19 cellular contexts compared by ENCODE assay signal in the genomic region with DNA sequence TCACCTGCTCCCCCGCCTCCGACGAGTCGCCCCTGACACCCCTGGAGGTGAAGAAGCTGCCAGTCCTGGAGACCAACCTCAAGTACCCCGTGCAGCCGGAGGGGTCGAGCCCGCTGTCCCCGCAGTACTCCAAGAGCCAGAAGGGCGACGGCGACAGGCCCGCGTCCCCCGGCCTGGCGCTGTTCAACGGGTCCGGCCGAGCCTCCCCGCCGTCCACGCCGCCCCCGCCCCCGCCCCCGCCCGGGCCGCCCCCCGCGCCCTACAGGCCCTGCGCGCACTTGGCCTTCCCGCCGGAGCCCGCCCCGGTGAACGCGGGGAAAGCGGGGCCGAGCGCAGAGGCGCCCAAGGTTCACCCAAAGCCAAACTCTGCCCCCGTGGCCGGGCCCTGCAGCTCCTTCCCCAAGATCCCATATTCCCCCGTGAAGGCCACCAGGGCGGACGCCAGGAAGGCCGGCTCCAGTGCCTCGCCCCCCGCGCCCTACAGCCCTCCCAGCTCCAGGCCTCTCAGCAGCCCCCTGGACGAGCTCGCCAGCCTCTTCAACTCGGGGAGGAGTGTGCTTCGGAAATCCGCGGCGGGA.
DNase-seq lines count a peak whose midpoint lies in the region; ATAC-seq and TF ChIP-seq lines count a peak whose summit lies in the region.
"Had no signal": no experiment of that assay in that cellular context is flagged by ENCODE, and none has a peak within 500 bp of the region (broad histone marks: within the 10 kb centered on the region; RNA-seq: fewer than 3 reads in every experiment).

No MANE protein-coding gene starts in this region.

- H3K36me3 ChIP-seq in ascending aorta, result no peaks in the 10 kb centered on the region
- H3K36me3 ChIP-seq in neuronal stem cell (replicated peaks in 1 of 2; ENCODE audit: control insufficient read depth in 2 of 2, insufficient read depth in 2 of 2, low read length in 2 of 2), result no peaks in the 10 kb centered on the region
- no peaks in the 10 kb centered on the region for H3K36me3 ChIP-seq in upper lobe of left lung
- H3K36me3 ChIP-seq: BLaER1 had no signal

- DNase-seq in ascending aorta (ENCODE audit: low spot score in 2 of 2) (no peak), fibroblast of villous mesenchyme (ENCODE audit: low read depth) (no peak), neuronal stem cell (ENCODE audit: low spot score) (no peak), upper lobe of left lung (peak in 1 of 2 donors; percentile 64), anterior cingulate cortex (lab: John Stamatoyannopoulos, UW) (no peak)
- DNase-seq: activated naive CD8-positive, alpha-beta T cell treated with anti-CD3 and anti-CD28 coated beads, Interleukin-2, amount 10 ng/mL, durations not matched to agents 7 days and 5 days; activated T-cell treated with anti-CD3 and anti-CD28 coated beads, Interleukin-2, amount 50 U/mL, for 24 hours; GF-D8; head of caudate nucleus; mucosa of descending colon; NCI-H1105; NCI-H2171; PC-3; stimulated activated CD4-positive, alpha-beta T cell treated with anti-CD3 and anti-CD28 coated beads, Interleukin-12 subunit alpha, Interleukin-12 subunit beta, amount 100 ng/mL, for 4 hours had no signal

- no peak overlapping the region for H3K18ac ChIP-seq in neuronal stem cell (ENCODE audit: low read length)

- TF ChIP-seq CTCF in ascending aorta (IDR thresholded peaks at IDR 0.05) (no peak), fibroblast of villous mesenchyme (IDR thresholded peaks at IDR 0.05; ENCODE audit: insufficient read depth, low read depth, low read length) (no peak), upper lobe of left lung (IDR thresholded peaks at IDR 0.05) (no peak)

- no peak overlapping the region for H3K4me2 ChIP-seq in neuronal stem cell (ENCODE audit: insufficient read depth, low read length, poor library complexity, severe bottlenecking)
- H3K4me2 ChIP-seq: BLaER1, KMS-11 had no signal

- H3K4ac ChIP-seq in neuronal stem cell (ENCODE audit: low read length), result no peak overlapping the region

- peak overlapping the region; percentile 75 for H2BK15ac ChIP-seq in neuronal stem cell (ENCODE audit: low read length)

- H2AFZ ChIP-seq in neuronal stem cell (ENCODE audit: low read length), result no peak overlapping the region

- no peak overlapping the region for H4K91ac ChIP-seq in neuronal stem cell (ENCODE audit: low read depth, low read length, poor library complexity)

- H3K23ac ChIP-seq in neuronal stem cell (ENCODE audit: low read depth, low read length, poor library complexity), result no peak overlapping the region

- peaks cover 0 to 3% of the 10 kb centered on the region in 2 donors for H3K4me1 ChIP-seq in ascending aorta
- no peaks in the 10 kb centered on the region for H3K4me1 ChIP-seq in neuronal stem cell (ENCODE audit: control insufficient read depth in 2 of 2, insufficient read depth in 1 of 2, low read depth in 1 of 2, low read length in 2 of 2)
- H3K4me1 ChIP-seq in upper lobe of left lung, result peaks cover 0 to 8% (median 2%) of the 10 kb centered on the region in 4 donors

- no peak overlapping the region for H2BK5ac ChIP-seq in neuronal stem cell (ENCODE audit: low read length)

- H3K9me3 ChIP-seq in ascending aorta (no peaks in the 10 kb centered on the region), neuronal stem cell (replicated peaks in 1 of 2; ENCODE audit: control insufficient read depth in 2 of 2, insufficient read depth in 1 of 2, low read depth in 1 of 2, low read length in 2 of 2) (peaks cover 6 to 10% of the 10 kb centered on the region in 2 donors), upper lobe of left lung (no peaks in the 10 kb centered on the region)
- H3K9me3 ChIP-seq: mucosa of descending colon had no signal

- H3K27ac ChIP-seq in ascending aorta, result no peak overlapping the region
- H3K27ac ChIP-seq in neuronal stem cell (replicated peaks; ENCODE audit: low read length), result no peak overlapping the region
- no peak overlapping the region for H3K27ac ChIP-seq in upper lobe of left lung
- H3K27ac ChIP-seq: BLaER1, epithelial cell of prostate, KMS-11 had no signal

- TF ChIP-seq EP300 in upper lobe of left lung (IDR thresholded peaks at IDR 0.05), result no peak

- H3K27me3 ChIP-seq in ascending aorta (peaks cover 6% of the 10 kb centered on the region), neuronal stem cell (ENCODE audit: control insufficient read depth in 3 of 3, insufficient read depth in 3 of 3, low read depth in 1 of 3, low read length in 3 of 3) (no peaks in the 10 kb centered on the region), upper lobe of left lung (peaks cover 0 to 11% (median 5%) of the 10 kb centered on the region in 4 donors)
- H3K27me3 ChIP-seq: BLaER1 had no signal

- intact Hi-C loops in ascending aorta (cut with DNase I), result loop anchor here (10.0 kb wide), 1 partner anchor 724 kb away; no protein-coding TSS in a partner anchor

- no peak overlapping the region for H3K14ac ChIP-seq in neuronal stem cell (ENCODE audit: low read length)

- no CpG with 5 or more reads among the region's 58 CpGs for WGBS in neuronal stem cell (ENCODE audit: extremely low coverage in 2 of 2, insufficient read length in 2 of 2, insufficient replicate concordance in 1 of 2), 2 donors
- 22 to 27% methylated on average over 5 to 26 of the region's 58 CpGs for WGBS in upper lobe of left lung, 2 donors

- peak overlapping the region; percentile 17 for H4K8ac ChIP-seq in neuronal stem cell (ENCODE audit: low read depth, low read length)

- no peak overlapping the region for H2BK120ac ChIP-seq in neuronal stem cell (ENCODE audit: low read depth, low read length)

- no peak for TF ChIP-seq POLR2A in upper lobe of left lung (IDR thresholded peaks at IDR 0.05)

- peak overlapping the region; percentile 62 for H2AK5ac ChIP-seq in neuronal stem cell (ENCODE audit: low read depth, low read length)

- no peak overlapping the region for H3K9ac ChIP-seq in neuronal stem cell (ENCODE audit: low read depth, low read length, poor library complexity)
- H3K9ac ChIP-seq: BLaER1, KMS-11 had no signal

- ATAC-seq in upper lobe of left lung (ENCODE audit: low FRiP score in 2 of 2) (no peak), HG03571 (IDR thresholded peaks at IDR 0.05; ENCODE audit: unreplicated experiment) (no peak), HG02970 (IDR thresholded peaks at IDR 0.05; ENCODE audit: low FRiP score, unreplicated experiment) (no peak)
- ATAC-seq: mucosa of descending colon, PC-3 had no signal

- no peak overlapping the region for H2BK12ac ChIP-seq in neuronal stem cell (ENCODE audit: low read length)

- no peaks in the 10 kb centered on the region for H3K79me1 ChIP-seq in neuronal stem cell (ENCODE audit: low read depth, low read length)

- H3K4me3 ChIP-seq in ascending aorta (peak overlapping the region; percentile 56 to 65), fibroblast of villous mesenchyme (ENCODE audit: low read depth, low read length) (peak overlapping the region; percentile 23), neuronal stem cell (ENCODE audit: low read length in 2 of 2) (no peak overlapping the region), upper lobe of left lung (peak overlapping the region in 3 of 4 donors; percentile 21 to 33 (median 33))
- H3K4me3 ChIP-seq: mucosa of descending colon had no signal

Comparison
In these comparisons a context has a peak if more than half of its experiments do, and no peak if none do; other contexts are left out.
1. H3K4me3 ChIP-seq: peak in ascending aorta (2 of 2), fibroblast of villous mesenchyme (single experiment) and upper lobe of left lung (3 of 4); none in neuronal stem cell (0 of 2).